ENCODE assay signal across 23 cellular contexts in the genomic region with DNA sequence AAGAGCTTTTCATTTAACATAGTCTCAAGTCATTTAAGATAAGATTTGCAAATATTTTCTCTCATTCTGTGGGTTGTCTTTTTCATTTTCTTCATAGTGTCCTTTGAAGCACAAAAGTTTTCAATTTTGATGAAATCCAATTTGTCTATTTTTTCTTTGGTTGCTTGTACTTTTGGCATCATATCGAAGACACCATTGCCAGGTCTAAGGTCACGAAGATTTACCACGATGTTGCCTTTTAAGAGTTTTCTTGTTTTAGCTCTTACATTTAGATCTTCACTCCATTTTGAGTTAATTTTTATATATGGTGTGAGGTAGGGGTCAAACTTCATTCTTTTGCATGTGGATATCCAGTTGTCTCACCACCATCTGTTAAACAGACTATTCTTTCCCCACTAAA. TPM values are rescaled to one million over a fixed set of nuclear protein-coding genes. Genes with fewer than 3 reads are reported as not detected.
DNase-seq lines count a peak whose midpoint lies in the region; ATAC-seq, FAIRE-seq and TF ChIP-seq lines count a peak whose summit lies in the region.
"Had no signal": no experiment of that assay in that cellular context is flagged by ENCODE, and none has a peak within 500 bp of the region (broad histone marks: within the 10 kb centered on the region; RNA-seq: fewer than 3 reads in every experiment).

No MANE protein-coding gene starts in this region.

- intact Hi-C loops in uterus (cut with DNase I; ENCODE audit: low total_unique reads): no loop called here

- no peak for TF ChIP-seq POLR2A in uterus (IDR thresholded peaks at IDR 0.05)

- no peak for TF ChIP-seq CTCF in chondrocyte (IDR thresholded peaks at IDR 0.05)
- no peak for TF ChIP-seq CTCF in osteocyte (IDR thresholded peaks at IDR 0.05)
- TF ChIP-seq CTCF in uterus (IDR thresholded peaks at IDR 0.05): no peak

- H3K27me3 Mint-ChIP-seq in chondrocyte (ENCODE audit: low read depth) (no peaks in the 10 kb centered on the region), osteocyte (ENCODE audit: unreplicated experiment) (no peaks in the 10 kb centered on the region)

- H3K36me3 ChIP-seq in uterus: no peaks in the 10 kb centered on the region

- peaks cover 5 to 25% of the 10 kb centered on the region in 2 donors for H3K4me1 ChIP-seq in uterus

- ATAC-seq in HG03354 (IDR thresholded peaks at IDR 0.05; ENCODE audit: poor library complexity, severe bottlenecking, unreplicated experiment): no peak
- ATAC-seq: T-cell had no signal

- no peaks in the 10 kb centered on the region for H3K27me3 ChIP-seq in uterus

- H3K4me3 ChIP-seq in uterus: no peak overlapping the region
- H3K4me3 ChIP-seq: smooth muscle cell had no signal

- no peak overlapping the region for H3K4me3 Mint-ChIP-seq in chondrocyte (ENCODE audit: unreplicated experiment)
- H3K4me3 Mint-ChIP-seq in osteocyte (ENCODE audit: unreplicated experiment): no peak overlapping the region
- H3K4me3 Mint-ChIP-seq: B cell; endodermal cell; natural killer cell treated with Interleukin-12 subunit alpha and Interleukin-12 subunit beta and Interleukin-15 and Interleukin-18, amount 100 ng/mL, for 72 hours; T-cell had no signal

- H3K4me1 Mint-ChIP-seq in chondrocyte (ENCODE audit: low read depth) (peaks cover 81% of the 10 kb centered on the region), osteocyte (ENCODE audit: unreplicated experiment) (peaks cover 62% of the 10 kb centered on the region)
- H3K4me1 Mint-ChIP-seq: B cell, endodermal cell had no signal

- peak; percentile 10 for DNase-seq in RCC 7860 (ENCODE audit: low spot score)
- no peak for DNase-seq in chondrocyte (ENCODE audit: low spot score)
- DNase-seq in osteocyte (ENCODE audit: extremely low spot score, unreplicated experiment): no peak
- DNase-seq in uterus: no peak
- no peak for DNase-seq in T-helper 2 cell
- DNase-seq in occipital lobe (lab: John Stamatoyannopoulos, UW): no peak
- DNase-seq: activated CD4-positive, alpha-beta T cell treated with anti-CD3 and anti-CD28 coated beads, Interleukin-2, amount 50 U/mL, for 4 hours; activated gamma-delta T cell treated with Interleukin-2 at 50 U/mL for 16 hours; COR-L47; endodermal cell; NCI-H1092 treated with DMSO at 0.1 percent for 48 hours; NCI-H2107; NCI-H510A treated with DMSO at 0.1 percent for 48 hours; stimulated activated CD8-positive, alpha-beta memory T cell treated with anti-CD3 and anti-CD28 coated beads, Interleukin-4, amount 100 ng/mL, for 48 hours; T-cell had no signal

- peak overlapping the region; percentile 80 to 81 for H3K27ac ChIP-seq in uterus
- H3K27ac ChIP-seq: KMS-11 had no signal

- H3K9me3 ChIP-seq in uterus: no peaks in the 10 kb centered on the region

- H3K9me3 Mint-ChIP-seq in chondrocyte (ENCODE audit: low read depth): peaks cover 14% of the 10 kb centered on the region
- H3K9me3 Mint-ChIP-seq in osteocyte (ENCODE audit: unreplicated experiment): peaks cover 15% of the 10 kb centered on the region
- H3K9me3 Mint-ChIP-seq: natural killer cell treated with Interleukin-12 subunit alpha and Interleukin-12 subunit beta and Interleukin-15 and Interleukin-18, amount 100 ng/mL, for 72 hours had no signal

- no peak for FAIRE-seq in RCC 7860 (lab: Jason Lieb, UNC)

- H3K36me3 Mint-ChIP-seq in chondrocyte (ENCODE audit: low read depth) (peaks cover 6% of the 10 kb centered on the region), osteocyte (ENCODE audit: unreplicated experiment) (no peaks in the 10 kb centered on the region)
- H3K36me3 Mint-ChIP-seq: natural killer cell treated with Interleukin-12 subunit alpha and Interleukin-12 subunit beta and Interleukin-15 and Interleukin-18, amount 100 ng/mL, for 72 hours; T-cell had no signal

- H3K27ac Mint-ChIP-seq in chondrocyte (ENCODE audit: unreplicated experiment): peak overlapping the region; percentile 98
- H3K27ac Mint-ChIP-seq in osteocyte (ENCODE audit: unreplicated experiment): peak overlapping the region; percentile 63
- H3K27ac Mint-ChIP-seq: B cell; endodermal cell; natural killer cell treated with Interleukin-12 subunit alpha and Interleukin-12 subunit beta and Interleukin-15 and Interleukin-18, amount 100 ng/mL, for 72 hours; progenitor cell of endocrine pancreas; T-cell had no signal

RNA-seq across cellular contexts. Expression of gene TMEM270, which starts 34.7 kb away (rescaled TPM):
- total RNA-seq in chondrocyte (0.25 TPM in 1 of 3 replicates, not detected in the others), osteocyte (not detected in 2 replicates), uterus (1 to 10 TPM in 1 of 4 donors, not detected in 3; 1.1 TPM), occipital lobe (not detected)
- total RNA-seq: B cell; endodermal cell; mesenteric fat pad; natural killer cell treated with Interleukin-12 subunit alpha and Interleukin-12 subunit beta and Interleukin-15 and Interleukin-18, amount 100 ng/mL, for 72 hours; progenitor cell of endocrine pancreas; smooth muscle cell; T-cell; temporal lobe had no signal

RNA-seq across cellular contexts. Expression of gene METTL27, which starts 53.3 kb away (rescaled TPM):
- 0.51 to 1.7 TPM (median 0.99 TPM) in 3 replicates for total RNA-seq in chondrocyte
- 2.2 and 2.7 TPM in 2 replicates for total RNA-seq in osteocyte
- 1 to 10 TPM in 3 of 4 donors, not detected in 1; 1.5 to 9.3 (median 2.8) TPM for total RNA-seq in uterus
- total RNA-seq in occipital lobe: 0.78 TPM
- total RNA-seq: natural killer cell treated with Interleukin-12 subunit alpha and Interleukin-12 subunit beta and Interleukin-15 and Interleukin-18, amount 100 ng/mL, for 72 hours had no signal
